Comparison of ENCODE assay signal across 1 cellular context in genomic region chr7:92134271-92135099, GRCh38.
A peak's percentile ranks its signal among the peaks of the same experiment; 100 is the strongest.
TF ChIP-seq lines count a peak whose summit lies in the region.

Gene CYP51A1, minus strand, starts transcription at chr7:92134477. Its CDS starts 113 bp downstream, at chr7:92134364.

TF ChIP-seq in HepG2, 621 proteins besides CTCF, POLR2A, EP300 and RAD21 (continued from another document and continues in another):
- TF ChIP-seq ELK4 (CRISPR knock-in tag; IDR thresholded peaks at IDR 0.05; ENCODE audit: borderline replicate concordance) (no peak), MXD3 (CRISPR knock-in tag; IDR thresholded peaks at IDR 0.05) (peak; percentile 36; the same call in 1 of the 2 replicates), ZNF547 (CRISPR knock-in tag; IDR thresholded peaks at IDR 0.05) (peak; percentile 88), ZNF570 (CRISPR knock-in tag; IDR thresholded peaks at IDR 0.05; ENCODE audit: borderline replicate concordance) (peak; percentile 69; the same call in 1 of the 2 replicates), AHDC1 (CRISPR knock-in tag; IDR thresholded peaks at IDR 0.05; ENCODE audit: borderline replicate concordance) (peak; percentile 12; the same call in 1 of the 2 replicates), ZNF484 (CRISPR knock-in tag; IDR thresholded peaks at IDR 0.05; ENCODE audit: borderline replicate concordance, low read depth) (no peak), DBP (CRISPR knock-in tag; IDR thresholded peaks at IDR 0.05; ENCODE audit: not compliant biosample characterization) (no peak), XRCC5 (optimal IDR thresholded peaks at IDR 0.05; ENCODE audit: low read length) (peak; percentile 82), PHF5A (CRISPR knock-in tag; IDR thresholded peaks at IDR 0.05; ENCODE audit: low read depth, unreplicated experiment) (no peak), ZBTB44 (CRISPR knock-in tag; IDR thresholded peaks at IDR 0.05) (no peak), DNMT3B (CRISPR knock-in tag; conservative IDR thresholded peaks at IDR 0.05) (no peak), ZSCAN29 (CRISPR knock-in tag; conservative IDR thresholded peaks at IDR 0.05) (no peak; the same call in 1 of the 2 replicates), MYC (CRISPR knock-in tag; IDR thresholded peaks at IDR 0.05; ENCODE audit: borderline replicate concordance) (peak; percentile 76), ZNF235 (CRISPR knock-in tag; IDR thresholded peaks at IDR 0.05; ENCODE audit: borderline replicate concordance) (no peak), ISL2 (CRISPR knock-in tag; IDR thresholded peaks at IDR 0.05) (peak; percentile 11; the same call in 1 of the 2 replicates), GLI4 (CRISPR knock-in tag; IDR thresholded peaks at IDR 0.05; ENCODE audit: borderline replicate concordance) (peak; percentile 88; the same call in 1 of the 2 replicates), ARID5B (CRISPR knock-in tag; IDR thresholded peaks at IDR 0.05) (peak; percentile 72), NFKBIZ (CRISPR knock-in tag; IDR thresholded peaks at IDR 0.05) (0 out of 2 replicates have a peak, but pooled peaks have one; percentile 72), SNAPC5 (CRISPR knock-in tag; IDR thresholded peaks at IDR 0.05; ENCODE audit: borderline replicate concordance) (no peak), FOXC1 (CRISPR knock-in tag; IDR thresholded peaks at IDR 0.05; ENCODE audit: borderline replicate concordance) (peak; percentile 16), ZBTB7B (CRISPR knock-in tag; IDR thresholded peaks at IDR 0.05) (peak; percentile 74), ZC3H4 (CRISPR knock-in tag; IDR thresholded peaks at IDR 0.05; ENCODE audit: borderline replicate concordance) (no peak), JUN (CRISPR knock-in tag; IDR thresholded peaks at IDR 0.05) (no peak), ZSCAN20 (CRISPR knock-in tag; IDR thresholded peaks at IDR 0.05; ENCODE audit: borderline replicate concordance) (no peak), AHR (CRISPR knock-in tag; IDR thresholded peaks at IDR 0.05) (peak; percentile 90; the same call in 1 of the 2 replicates), CENPBD1 (CRISPR knock-in tag; IDR thresholded peaks at IDR 0.05; ENCODE audit: borderline replicate concordance, low read depth) (peak; percentile 88; the same call in 1 of the 2 replicates), GMEB1 (CRISPR knock-in tag; IDR thresholded peaks at IDR 0.05; ENCODE audit: borderline replicate concordance) (peak; percentile 94), KLF9 (CRISPR knock-in tag; IDR thresholded peaks at IDR 0.05; ENCODE audit: low read depth) (0 out of 2 replicates have a peak, but pooled peaks have one; percentile 39), ZNF75D (CRISPR knock-in tag; IDR thresholded peaks at IDR 0.05; ENCODE audit: borderline replicate concordance) (peak; percentile 73; the same call in 1 of the 2 replicates), KDM2A (CRISPR knock-in tag; IDR thresholded peaks at IDR 0.05; ENCODE audit: borderline replicate concordance, low read depth) (peak; percentile 96), ZNF543 (CRISPR knock-in tag; IDR thresholded peaks at IDR 0.05) (peak; percentile 92; the same call in 1 of the 2 replicates), CCDC6 (CRISPR knock-in tag; IDR thresholded peaks at IDR 0.05) (peak; percentile 97), SNAI1 (CRISPR knock-in tag; IDR thresholded peaks at IDR 0.05; ENCODE audit: borderline replicate concordance) (peak; percentile 97), MTF1 (CRISPR knock-in tag; IDR thresholded peaks at IDR 0.05) (peak; percentile 72; the same call in 1 of the 2 replicates), ZNF776 (CRISPR knock-in tag; IDR thresholded peaks at IDR 0.05) (0 out of 2 replicates have a peak, but pooled peaks have one; percentile 83), KAT7 (CRISPR knock-in tag; IDR thresholded peaks at IDR 0.05; ENCODE audit: borderline replicate concordance) (peak; percentile 21; the same call in 1 of the 2 replicates), BRCA1 (CRISPR knock-in tag; IDR thresholded peaks at IDR 0.05) (peak; percentile 24; the same call in 1 of the 2 replicates), THAP8 (CRISPR knock-in tag; IDR thresholded peaks at IDR 0.05; ENCODE audit: borderline replicate concordance) (peak; percentile 85; the same call in 1 of the 2 replicates), RBFOX2 (IDR thresholded peaks at IDR 0.05; ENCODE audit: low read depth, low read length) (peak; percentile 88), ZFX (CRISPR knock-in tag; IDR thresholded peaks at IDR 0.05; ENCODE audit: low read depth) (peak; percentile 92), NR2F6 (IDR thresholded peaks at IDR 0.05) (peak; percentile 34; the same call in 1 of the 2 replicates), NR2F6 (CRISPR knock-in tag; IDR thresholded peaks at IDR 0.05) (peak; percentile 47; the same call in 1 of the 2 replicates), ARID3A (IDR thresholded peaks at IDR 0.05; ENCODE audit: low read depth, low read length) (peak; percentile 54; the same call in 1 of the 2 replicates), ZNF225 (CRISPR knock-in tag; IDR thresholded peaks at IDR 0.05) (no peak)
